ENCODE assay signal across 17 cellular contexts in the genomic region with DNA sequence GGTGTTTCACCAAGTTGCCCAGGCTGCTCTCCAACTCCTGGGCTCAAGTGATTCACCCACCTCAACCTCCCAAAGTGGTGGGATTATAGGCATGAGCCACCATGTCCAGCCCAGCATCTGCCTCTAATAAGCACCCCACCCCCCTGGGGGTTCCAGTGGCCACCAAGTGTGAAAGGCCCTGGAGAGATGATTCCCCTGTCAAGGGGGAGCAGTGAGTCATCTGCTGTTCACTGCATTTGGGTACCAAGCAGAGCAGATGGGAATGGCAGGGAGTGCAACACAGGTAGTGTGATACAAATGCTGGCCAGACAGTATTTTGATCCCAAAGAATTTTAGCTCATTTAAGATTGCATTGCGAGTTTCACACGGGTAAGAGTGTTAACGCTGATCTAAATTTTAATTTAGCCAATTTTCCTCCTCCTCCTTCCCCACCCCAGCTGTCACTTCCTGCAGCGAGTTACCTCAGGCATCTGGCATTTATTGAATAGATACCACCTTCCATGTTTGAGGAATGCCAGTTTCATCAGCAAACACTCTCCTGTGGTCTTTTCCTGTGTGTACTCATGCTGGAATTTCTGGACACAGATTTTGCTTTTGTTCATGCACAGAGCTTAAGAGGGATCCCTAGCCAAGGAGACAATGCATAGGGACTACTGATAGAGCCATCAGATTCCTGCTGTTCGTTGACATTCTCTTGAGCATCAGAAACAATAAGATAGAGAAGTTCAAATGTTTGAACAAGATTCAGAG. TPM values are rescaled to one million over a fixed set of nuclear protein-coding genes. Genes with fewer than 3 reads are reported as not detected.
DNase-seq lines count a peak whose midpoint lies in the region; ATAC-seq, FAIRE-seq and TF ChIP-seq lines count a peak whose summit lies in the region.
"Had no signal": no experiment of that assay in that cellular context is flagged by ENCODE, and none has a peak within 500 bp of the region (broad histone marks: within the 10 kb centered on the region; RNA-seq: fewer than 3 reads in every experiment).

No MANE protein-coding gene starts in this region.

- no peak for FAIRE-seq in H54 (lab: Jason Lieb, UNC)
- no peak for FAIRE-seq in GM12891 (lab: Jason Lieb, UNC)
- FAIRE-seq: endometrium had no signal

- POLR2A ChIA-PET in RWPE1 (lab: Yijun Ruan, JAX; ENCODE audit: low non-redundant PET) = interaction anchor here (0.6 kb wide), 1 partner anchor 64 kb away, joined by 13 read pairs; no protein-coding TSS in a partner anchor

- CTCF ChIA-PET in RWPE1 (lab: Yijun Ruan, JAX) = interaction anchor here (0.8 to 1.0 kb wide), 3 partner anchors 50 to 393 kb away, joined by 3 read pairs; no protein-coding TSS in a partner anchor

- H3K4me3 ChIP-seq in fibroblast of pulmonary artery (replicated peaks; ENCODE audit: low read depth, low read length) = no peak overlapping the region
- H3K4me3 ChIP-seq: BLaER1, sigmoid colon, stomach had no signal

- H3K27ac ChIP-seq in C4-2B (peak overlapping the region; percentile 25; the same call in 1 of the 2 replicates), RWPE1 (peak overlapping the region; percentile 94)
- H3K27ac ChIP-seq: BLaER1, brain microvascular endothelial cell, sigmoid colon, stomach had no signal

- TF ChIP-seq CTCF in C4-2B (conservative IDR thresholded peaks at IDR 0.05) = no peak
- TF ChIP-seq CTCF in RWPE1 (conservative IDR thresholded peaks at IDR 0.05; ENCODE audit: low read depth) = no peak
- TF ChIP-seq CTCF in fibroblast of pulmonary artery (IDR thresholded peaks at IDR 0.05; ENCODE audit: low read length, missing control alignments) = no peak

- TF ChIP-seq POLR2A in H54 (IDR thresholded peaks at IDR 0.05; ENCODE audit: low read depth, low read length) = no peak
- TF ChIP-seq POLR2A in GM12891 (IDR thresholded peaks at IDR 0.05; ENCODE audit: low read depth, low read length) = no peak

- peak; percentile 26 for DNase-seq in H4 (ENCODE audit: low spot score)
- DNase-seq in RWPE1 (ENCODE audit: low spot score) = peak; percentile 35
- peak; percentile 53 for DNase-seq in fibroblast of pulmonary artery (ENCODE audit: low read depth)
- DNase-seq in nucleus accumbens (lab: John Stamatoyannopoulos, UW) = no peak
- no peak for DNase-seq in H54 (ENCODE audit: insufficient read length, low spot score)
- no peak for DNase-seq in GM12891 (ENCODE audit: insufficient read length, low spot score)
- DNase-seq: activated CD4-positive, alpha-beta T cell treated with anti-CD3 and anti-CD28 coated beads, Interleukin-2, amount 50 U/mL, for 4 hours; brain microvascular endothelial cell; left ventricle myocardium superior; NCI-H1436 treated with DMSO at 0.1 percent for 48 hours; nephron progenitor cell; sigmoid colon; stomach had no signal

- no peak for ATAC-seq in HG03196 (IDR thresholded peaks at IDR 0.05; ENCODE audit: unreplicated experiment)

TF ChIP-seq in GM12891, 5 proteins besides CTCF, POLR2A, EP300 and RAD21:
- no peak for TF ChIP-seq POLR2AphosphoS5 (IDR thresholded peaks at IDR 0.05; ENCODE audit: low read depth, low read length)
- no peak for TF ChIP-seq PAX5 (IDR thresholded peaks at IDR 0.05; ENCODE audit: insufficient read depth, low read length, severe bottlenecking)
- TF ChIP-seq POU2F2 (IDR thresholded peaks at IDR 0.05; ENCODE audit: low read depth, low read length) = no peak
- TF ChIP-seq TAF1 (IDR thresholded peaks at IDR 0.05; ENCODE audit: low read depth, low read length) = no peak
- TF ChIP-seq SPI1 (IDR thresholded peaks at IDR 0.05; ENCODE audit: low read depth, low read length) = no peak
TF ChIP-seq in GM12891: peak in this region for 0.

RNA-seq across cellular contexts. Expression of gene NCK2, which starts 32.4 kb away (rescaled TPM):
- 14.7 and 17.6 TPM in 2 replicates for total RNA-seq in H4 (2014; rRNA removed; shearing (Covaris generic))
- 28.9 TPM for polyA plus RNA-seq in GM12891 (2012; ENCODE audit: low read depth, missing spikeins)

Comparison
In these comparisons a context has a peak if more than half of its experiments do, and no peak if none do; other contexts are left out.
1. DNase-seq: peak in H4 (single experiment), RWPE1 (single experiment) and fibroblast of pulmonary artery (single experiment); none in nucleus accumbens (0 of 56), H54 (single experiment) and GM12891 (single experiment).